Comparison of ENCODE assay signal across 18 cellular contexts in the genomic region with DNA sequence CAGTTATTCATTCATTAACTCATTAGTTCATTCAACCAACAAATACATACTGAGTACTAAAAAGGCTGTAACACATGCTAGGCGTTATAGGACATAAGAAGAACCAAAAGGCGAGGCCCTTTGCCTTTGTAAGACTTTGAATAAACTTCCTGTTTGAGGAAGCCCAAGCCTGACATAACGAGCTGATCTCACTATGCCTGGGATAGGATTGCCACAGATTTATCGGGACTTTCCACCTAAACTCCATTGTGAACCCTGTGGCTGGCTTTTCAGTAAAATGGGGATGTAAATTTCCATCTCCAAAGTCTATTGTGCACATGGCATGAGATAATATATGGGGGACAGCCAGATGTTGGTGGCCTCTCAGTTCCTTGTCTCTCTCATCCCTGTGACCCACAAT.
"Had no signal": no experiment of that assay in that cellular context is flagged by ENCODE, and none has a peak within 500 bp of the region (broad histone marks: within the 10 kb centered on the region; RNA-seq: fewer than 3 reads in every experiment).

No MANE protein-coding gene starts in this region.

- FAIRE-seq: frontal cortex, TTC549 had no signal

- H3K36me3 ChIP-seq: neutrophil had no signal

- H3K27ac ChIP-seq: coronary artery, neutrophil had no signal

- H3K9me3 Mint-ChIP-seq: activated CD4-positive, alpha-beta T cell treated with anti-CD3 and anti-CD28 coated beads, Interleukin-2, amount 10 ng/mL, durations not matched to agents 24 days and 14 days; central memory CD8-positive, alpha-beta T cell; immature natural killer cell had no signal

- H3K4me1 Mint-ChIP-seq: activated CD4-positive, alpha-beta T cell treated with anti-CD3 and anti-CD28 coated beads, Interleukin-2, amount 10 ng/mL, durations not matched to agents 24 days and 14 days; central memory CD8-positive, alpha-beta T cell; stimulated activated memory B cell treated with anti-CD40 and anti-IgM and Interleukin-4, amounts not matched to agents 10 μg/mL and 1 μg/mL and 100 μg/mL, for 72 hours had no signal

- H3K4me3 Mint-ChIP-seq: activated CD4-positive, alpha-beta T cell treated with anti-CD3 and anti-CD28 coated beads, Interleukin-2, amount 10 ng/mL, durations not matched to agents 24 days and 14 days; activated CD8-positive, alpha-beta T cell treated with anti-CD3 and anti-CD28 coated beads, Interleukin-2, amount 10 ng/mL, durations not matched to agents 7 days and 5 days; activated T-cell treated with anti-CD3 and anti-CD28 coated beads, Interleukin-2, amount 50 U/mL, for 72 hours; central memory CD8-positive, alpha-beta T cell; immature natural killer cell; stimulated activated memory B cell treated with anti-CD40 and anti-IgM and Interleukin-4, amounts not matched to agents 10 μg/mL and 1 μg/mL and 100 μg/mL, for 72 hours had no signal

- DNase-seq: activated CD4-positive, alpha-beta T cell treated with anti-CD3 and anti-CD28 coated beads, Interleukin-2, amount 10 ng/mL, durations not matched to agents 24 days and 14 days; activated CD4-positive, CD25-positive, alpha-beta regulatory T cell; activated CD8-positive, alpha-beta memory T cell treated with anti-CD3 and anti-CD28 coated beads, Interleukin-2, amount 50 U/mL, for 48 hours; activated CD8-positive, alpha-beta T cell treated with anti-CD3 and anti-CD28 coated beads, Interleukin-2, amount 10 ng/mL, durations not matched to agents 7 days and 5 days; activated gamma-delta T cell; activated T-cell treated with anti-CD3 and anti-CD28 coated beads, Interleukin-2, amount 50 U/mL, for 72 hours; effector memory CD4-positive, alpha-beta T cell; head of caudate nucleus; immature natural killer cell; midbrain; stimulated activated CD4-positive, alpha-beta T cell treated with anti-CD3 and anti-CD28 coated beads, Interleukin-12 subunit alpha, Interleukin-12 subunit beta, amount 100 ng/mL, for 4 hours had no signal

- H3K4me3 ChIP-seq: coronary artery had no signal

- H3K27ac Mint-ChIP-seq: activated CD4-positive, alpha-beta T cell treated with anti-CD3 and anti-CD28 coated beads, Interleukin-2, amount 10 ng/mL, durations not matched to agents 24 days and 14 days; activated CD8-positive, alpha-beta T cell treated with anti-CD3 and anti-CD28 coated beads, Interleukin-2, amount 10 ng/mL, durations not matched to agents 7 days and 5 days; activated naive CD4-positive, alpha-beta T cell treated with anti-CD3 and anti-CD28 coated beads, Interleukin-2, amount 50 U/mL, for 72 hours; activated T-cell treated with anti-CD3 and anti-CD28 coated beads, Interleukin-2, amount 50 U/mL, for 72 hours; immature natural killer cell; stimulated activated memory B cell treated with anti-CD40 and anti-IgM and Interleukin-4, amounts not matched to agents 10 μg/mL and 1 μg/mL and 100 μg/mL, for 72 hours had no signal

- H3K9me3 ChIP-seq: neutrophil had no signal

- H3K27me3 Mint-ChIP-seq: central memory CD8-positive, alpha-beta T cell; stimulated activated memory B cell treated with anti-CD40 and anti-IgM and Interleukin-4, amounts not matched to agents 10 μg/mL and 1 μg/mL and 100 μg/mL, for 72 hours had no signal

- H3K27me3 ChIP-seq: neutrophil had no signal
